In the genomic region with DNA sequence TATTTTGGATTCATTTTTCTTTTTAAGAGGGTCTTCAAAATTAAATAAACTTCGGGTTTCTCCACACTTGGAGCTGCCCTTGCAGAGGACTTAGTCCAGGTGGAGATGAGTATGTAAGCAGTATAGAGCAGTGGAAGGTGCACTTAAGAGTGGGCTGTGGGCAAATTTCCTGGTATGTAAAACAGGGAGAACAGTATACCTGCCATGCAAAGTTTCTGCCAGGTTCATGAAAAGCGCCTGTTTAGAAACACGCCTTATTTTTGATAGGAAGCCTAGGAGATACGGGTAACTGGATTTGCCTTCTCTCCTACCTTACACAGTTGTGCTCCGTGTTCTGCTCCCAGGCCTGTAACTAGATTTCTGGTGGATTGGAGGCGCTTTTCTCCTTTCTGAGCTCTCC, we compare ENCODE assay signal across 8 cellular contexts. TPM values are rescaled to one million over a fixed set of nuclear protein-coding genes. Genes with fewer than 3 reads are reported as not detected.
DNase-seq lines count a peak whose midpoint lies in the region; ATAC-seq and TF ChIP-seq lines count a peak whose summit lies in the region.

No MANE protein-coding gene starts in this region.

- CTCF ChIA-PET in activated CD8-positive, alpha-beta T cell treated with anti-CD3 and anti-CD28 coated beads, Interleukin-2, amount 10 ng/mL, durations not matched to agents 7 days and 5 days (lab: Charles Lee) = interaction anchor here (0.6 to 3.8 kb wide), 11 partner anchors 9 to 397 kb away, joined by 3 to 20 read pairs (median 5); a partner anchor contains a TSS

- H3K4me1 ChIP-seq in iPS-20b (ENCODE audit: insufficient read depth, low read length) (peaks cover 10% of the 10 kb centered on the region; the same call in 1 of the 2 replicates), subcutaneous abdominal adipose tissue (ENCODE audit: control insufficient read depth in 5 of 5, insufficient read depth in 5 of 5, low read length in 5 of 5) (peaks cover 5 to 35% (median 26%) of the 10 kb centered on the region in 5 donors)

- H3K27me3 ChIP-seq in iPS-20b (ENCODE audit: insufficient read depth, low read length) (no peaks in the 10 kb centered on the region), subcutaneous abdominal adipose tissue (ENCODE audit: control insufficient read depth in 5 of 5, insufficient read depth in 4 of 5, low read length in 5 of 5) (no peaks in the 10 kb centered on the region)

- no peaks in the 10 kb centered on the region for H3K9me3 Mint-ChIP-seq in T-helper 2 cell treated with Interferon-gamma antibody and Interleukin-4, amounts not matched to agents 5 μg/mL and 100 μg/mL, for 36 hours
- no peaks in the 10 kb centered on the region for H3K9me3 Mint-ChIP-seq in activated CD8-positive, alpha-beta T cell treated with anti-CD3 and anti-CD28 coated beads, Interleukin-2, amount 10 ng/mL, durations not matched to agents 7 days and 5 days (ENCODE audit: insufficient read depth)

- H3K36me3 Mint-ChIP-seq in T-helper 2 cell treated with Interferon-gamma antibody and Interleukin-4, amounts not matched to agents 5 μg/mL and 100 μg/mL, for 36 hours (ENCODE audit: low read depth) = peaks cover 30% of the 10 kb centered on the region
- H3K36me3 Mint-ChIP-seq in activated CD8-positive, alpha-beta T cell treated with anti-CD3 and anti-CD28 coated beads, Interleukin-2, amount 10 ng/mL, durations not matched to agents 7 days and 5 days (ENCODE audit: low read depth) = peaks cover 23% of the 10 kb centered on the region

- no peak for DNase-seq in T-helper 2 cell treated with Interferon-gamma antibody and Interleukin-4, amounts not matched to agents 5 μg/mL and 100 μg/mL, for 36 hours (ENCODE audit: low spot score)
- DNase-seq in T-helper 2 cell (no peak), NCI-H2029 treated with DMSO at 0.1 percent for 48 hours (lab: John Stamatoyannopoulos, UW) (no peak)
- no peak for DNase-seq in activated CD8-positive, alpha-beta T cell treated with anti-CD3 and anti-CD28 coated beads, Interleukin-2, amount 10 ng/mL, durations not matched to agents 7 days and 5 days

- peak overlapping the region; percentile 92; the same call in 1 of the 2 replicates for H3K9ac ChIP-seq in iPS-20b (ENCODE audit: low read depth, low read length)
- peak overlapping the region in 4 of 5 donors; percentile 82 to 90 (median 88) for H3K9ac ChIP-seq in subcutaneous abdominal adipose tissue (ENCODE audit: low read length in 5 of 5)

- H3K27ac ChIP-seq in iPS-20b (ENCODE audit: low read length) = peak overlapping the region; percentile 44
- H3K27ac ChIP-seq in subcutaneous abdominal adipose tissue (ENCODE audit: low read depth, low read length) = peak overlapping the region; percentile 24

- no peak for TF ChIP-seq POLR2A in GM18505 (IDR thresholded peaks at IDR 0.05; ENCODE audit: borderline replicate concordance, extremely low read depth, insufficient read depth, insufficient read length)

- peak overlapping the region; percentile 99 for H3K4me3 Mint-ChIP-seq in T-helper 2 cell treated with Interferon-gamma antibody and Interleukin-4, amounts not matched to agents 5 μg/mL and 100 μg/mL, for 36 hours
- peak overlapping the region; percentile 98 for H3K4me3 Mint-ChIP-seq in activated CD8-positive, alpha-beta T cell treated with anti-CD3 and anti-CD28 coated beads, Interleukin-2, amount 10 ng/mL, durations not matched to agents 7 days and 5 days

- peaks cover 23% of the 10 kb centered on the region for H3K4me1 Mint-ChIP-seq in T-helper 2 cell treated with Interferon-gamma antibody and Interleukin-4, amounts not matched to agents 5 μg/mL and 100 μg/mL, for 36 hours (ENCODE audit: low read depth)
- peaks cover 25% of the 10 kb centered on the region for H3K4me1 Mint-ChIP-seq in activated CD8-positive, alpha-beta T cell treated with anti-CD3 and anti-CD28 coated beads, Interleukin-2, amount 10 ng/mL, durations not matched to agents 7 days and 5 days (ENCODE audit: low read depth)

- no peaks in the 10 kb centered on the region for H3K27me3 Mint-ChIP-seq in T-helper 2 cell treated with Interferon-gamma antibody and Interleukin-4, amounts not matched to agents 5 μg/mL and 100 μg/mL, for 36 hours (ENCODE audit: low read depth)
- H3K27me3 Mint-ChIP-seq in activated CD8-positive, alpha-beta T cell treated with anti-CD3 and anti-CD28 coated beads, Interleukin-2, amount 10 ng/mL, durations not matched to agents 7 days and 5 days (ENCODE audit: low read depth) = peaks cover 4% of the 10 kb centered on the region

- H3K4me3 ChIP-seq in iPS-20b (ENCODE audit: low read length) = peak overlapping the region; percentile 88
- H3K4me3 ChIP-seq in subcutaneous abdominal adipose tissue (ENCODE audit: low read depth in 1 of 5, low read length in 5 of 5) = peak overlapping the region; percentile 83 to 97 (median 88)

- POLR2A ChIA-PET in activated CD8-positive, alpha-beta T cell treated with anti-CD3 and anti-CD28 coated beads, Interleukin-2, amount 10 ng/mL, durations not matched to agents 7 days and 5 days (lab: Charles Lee) = interaction anchor here (0.5 to 2.5 kb wide), 13 partner anchors 11 to 262 kb away, joined by 3 to 20 read pairs (median 3); a partner anchor contains a TSS

- peak overlapping the region; percentile 49 for H3K27ac Mint-ChIP-seq in T-helper 2 cell treated with Interferon-gamma antibody and Interleukin-4, amounts not matched to agents 5 μg/mL and 100 μg/mL, for 36 hours
- peak overlapping the region; percentile 50 for H3K27ac Mint-ChIP-seq in activated CD8-positive, alpha-beta T cell treated with anti-CD3 and anti-CD28 coated beads, Interleukin-2, amount 10 ng/mL, durations not matched to agents 7 days and 5 days

- H3K36me3 ChIP-seq in iPS-20b (ENCODE audit: insufficient read depth, low read depth, low read length) (peaks cover 28% of the 10 kb centered on the region), subcutaneous abdominal adipose tissue (ENCODE audit: control insufficient read depth in 5 of 5, insufficient read depth in 5 of 5, low read length in 5 of 5) (peaks cover 17 to 32% (median 26%) of the 10 kb centered on the region in 5 donors)

- H3K9me3 ChIP-seq in iPS-20b (ENCODE audit: insufficient read depth, low read depth, low read length) = no peaks in the 10 kb centered on the region
- no peaks in the 10 kb centered on the region for H3K9me3 ChIP-seq in subcutaneous abdominal adipose tissue (ENCODE audit: control insufficient read depth in 5 of 5, low read length in 5 of 5)

- ATAC-seq in activated CD8-positive, alpha-beta T cell treated with anti-CD3 and anti-CD28 coated beads, Interleukin-2, amount 10 ng/mL, durations not matched to agents 7 days and 5 days = no peak
- ATAC-seq in GM21390 (IDR thresholded peaks at IDR 0.05; ENCODE audit: unreplicated experiment) (no peak), GM18505 (IDR thresholded peaks at IDR 0.05; ENCODE audit: unreplicated experiment) (no peak)

RNA-seq across cellular contexts. Expression of a gene that starts 1.2 kb away (rescaled TPM):
- total RNA-seq in activated CD8-positive, alpha-beta T cell treated with anti-CD3 and anti-CD28 coated beads, Interleukin-2, amount 10 ng/mL, durations not matched to agents 7 days and 5 days = 10 to 100 TPM; 31.5 to 37.8 TPM

RNA-seq across cellular contexts. Expression of a gene that starts 56.1 kb away (rescaled TPM):
- total RNA-seq in activated CD8-positive, alpha-beta T cell treated with anti-CD3 and anti-CD28 coated beads, Interleukin-2, amount 10 ng/mL, durations not matched to agents 7 days and 5 days = 10 to 100 TPM; 20.4 to 23.3 TPM
